8 cellular contexts compared by ENCODE assay signal in genomic region chr6:12007915-12008286, GRCh38. TPM values are rescaled to one million over a fixed set of nuclear protein-coding genes. Genes with fewer than 3 reads are reported as not detected.
DNase-seq lines count a peak whose midpoint lies in the region; TF ChIP-seq lines count a peak whose summit lies in the region.

No MANE protein-coding gene starts in this region.

- peaks cover 2% of the 10 kb centered on the region for H3K79me2 ChIP-seq in fibroblast of lung (ENCODE audit: control insufficient read depth, insufficient read depth, low read length)

- H3K9ac ChIP-seq in fibroblast of lung (ENCODE audit: insufficient read depth, low read length), result no peak overlapping the region

- H3K27ac ChIP-seq in SJCRH30 (peak overlapping the region; percentile 71), fibroblast of lung (ENCODE audit: insufficient read depth, low read length) (no peak overlapping the region)

- no peaks in the 10 kb centered on the region for H4K20me1 ChIP-seq in fibroblast of lung (ENCODE audit: control insufficient read depth, extremely low read depth, insufficient read depth, low read length)

- no peaks in the 10 kb centered on the region for H3K27me3 ChIP-seq in SJCRH30
- no peaks in the 10 kb centered on the region for H3K27me3 ChIP-seq in fibroblast of lung (ENCODE audit: control insufficient read depth, insufficient read depth, low read length)

- peak overlapping the region; percentile 87 for H3K4me2 ChIP-seq in fibroblast of lung (ENCODE audit: extremely low read depth, insufficient read depth, low read length)

- TF ChIP-seq CTCF in GM12864 (IDR thresholded peaks at IDR 0.05; ENCODE audit: low read depth, low read length, missing control alignments) (no peak), fibroblast of lung (conservative IDR thresholded peaks at IDR 0.05 in 1 of 2, IDR thresholded peaks at IDR 0.05 in 1 of 2; ENCODE audit: low read depth in 1 of 2, low read length in 2 of 2) (no peak)

- H2AFZ ChIP-seq in fibroblast of lung (ENCODE audit: low read length), result no peak overlapping the region

- H3K9me3 ChIP-seq in SJCRH30 (replicated peaks), result no peaks in the 10 kb centered on the region
- H3K9me3 ChIP-seq in fibroblast of lung (ENCODE audit: control insufficient read depth, insufficient read depth, low read depth, low read length), result no peaks in the 10 kb centered on the region

- H3K36me3 ChIP-seq in SJCRH30 (no peaks in the 10 kb centered on the region), fibroblast of lung (ENCODE audit: control insufficient read depth, insufficient read depth, low read length) (no peaks in the 10 kb centered on the region)

- H3K4me1 ChIP-seq in SJCRH30, result no peaks in the 10 kb centered on the region
- H3K4me1 ChIP-seq in fibroblast of lung (ENCODE audit: control insufficient read depth, extremely low read depth, insufficient read depth, low read length), result peaks cover 2% of the 10 kb centered on the region

- H3K4me3 ChIP-seq in GM12864 (ENCODE audit: low read depth, low read length) (peak overlapping the region; percentile 68; the same call in 1 of the 2 replicates), SJCRH30 (peak overlapping the region; percentile 67), fibroblast of lung (replicated peaks in 1 of 4; ENCODE audit: control extremely low read depth in 1 of 4, insufficient read depth in 1 of 4, low read depth in 3 of 4, low read length in 4 of 4) (peak overlapping the region in 2 of 4 experiments; percentile 71 to 75)

- no peak for DNase-seq in GM12864 (ENCODE audit: low read depth)
- DNase-seq in SJCRH30, result peak in 1 of 2 experiments; percentile 6
- no peak for DNase-seq in fibroblast of lung (ENCODE audit: low read depth in 2 of 2)
- DNase-seq in renal cortical epithelial cell (ENCODE audit: low read depth), result peak; percentile 45
- no peak for DNase-seq in foreskin melanocyte
- DNase-seq in hypothalamus (lab: John Stamatoyannopoulos, UW), result no peak
- no peak for DNase-seq in DMS79 (lab: John Stamatoyannopoulos, UW)
- no peak for DNase-seq in midbrain (lab: John Stamatoyannopoulos, UW)

RNA-seq across cellular contexts. Expression of gene HIVEP1, which starts 4.2 kb away (rescaled TPM):
- total RNA-seq in SJCRH30 (2014; rRNA removed; shearing (Covaris generic)), result 8.8 and 11.1 TPM in 2 replicates
- 9.9 and 10.3 TPM in 2 replicates for total RNA-seq in fibroblast of lung
- polyA plus RNA-seq in fibroblast of lung, result 12.6 and 14.6 TPM in 2 replicates
- 6.1 and 9.6 TPM in 2 replicates for polyA plus RNA-seq in fibroblast of lung (2012)
- polyA minus RNA-seq in fibroblast of lung (ENCODE audit: low replicate concordance), result 13.7 and 24.3 TPM in 2 replicates
- 13.0 and 15.2 TPM in 2 replicates for total RNA-seq in renal cortical epithelial cell
